Comparison of ENCODE assay signal across 33 cellular contexts in genomic region chr9:79709945-79710674, GRCh38.
"Had no signal": no experiment of that assay in that cellular context is flagged by ENCODE, and none has a peak within 500 bp of the region (broad histone marks: within the 10 kb centered on the region; RNA-seq: fewer than 3 reads in every experiment).

No MANE protein-coding gene starts in this region.

- H2AFZ ChIP-seq: hepatocyte, parathyroid adenoma had no signal

- H3K27me3 ChIP-seq: brain microvascular endothelial cell, hepatocyte, left lung, right atrium auricular region, uterus had no signal

- H3K27ac ChIP-seq: brain microvascular endothelial cell, epithelial cell of prostate, hepatocyte, left lung, lower lobe of right lung, parathyroid adenoma, psoas muscle, right atrium auricular region, SK-N-MC, thoracic aorta, uterus, VCaP had no signal

- H3K4me2 ChIP-seq: hepatocyte, smooth muscle cell had no signal

- H3K9me3 Mint-ChIP-seq: activated CD4-positive, alpha-beta memory T cell treated with anti-CD3 and anti-CD28 coated beads for 36 hours; activated naive CD4-positive, alpha-beta T cell treated with anti-CD3 and anti-CD28 coated beads for 36 hours; activated T-helper 1 cell treated with anti-CD3 and anti-CD28 coated beads, Interleukin-12 subunit alpha, Interleukin-12 subunit beta, Interleukin-2, Interleukin-4 antibody, amounts not matched to agents 30 ng/mL and 10 ng/mL and 1 ng/mL, durations not matched to agents 14 hours and 24 hours and 36 hours; nephron; stimulated activated naive B cell treated with anti-CD40 and anti-IgM and Interleukin-4, amounts not matched to agents 10 μg/mL and 1 μg/mL and 100 μg/mL, for 72 hours had no signal

- DNase-seq: activated CD4-positive, alpha-beta memory T cell treated with anti-CD3 and anti-CD28 coated beads for 36 hours; activated CD4-positive, alpha-beta T cell treated with anti-CD3 and anti-CD28 coated beads, Interleukin-2, amount 10 ng/mL, durations not matched to agents 24 days and 14 days; activated CD8-positive, alpha-beta memory T cell treated with anti-CD3 and anti-CD28 coated beads, Interleukin-2, amount 50 U/mL, for 4 hours; activated effector memory CD4-positive, alpha-beta T cell treated with anti-CD3 and anti-CD28 coated beads, Interleukin-2, amount 50 U/mL, for 16 hours; activated naive CD4-positive, alpha-beta T cell treated with anti-CD3 and anti-CD28 coated beads for 36 hours; activated T-cell treated with anti-CD3 and anti-CD28 coated beads, Interleukin-2, amount 50 U/mL, for 1 hour; amniotic stem cell; brain microvascular endothelial cell; central memory CD4-positive, alpha-beta T cell; dermis blood vessel endothelial cell; effector CD4-positive, alpha-beta T cell; kidney; left lung; lower lobe of right lung; occipital lobe; psoas muscle; stimulated activated CD4-positive, alpha-beta T cell treated with anti-CD3 and anti-CD28 coated beads, Interleukin-1b, Interleukin-23, amount 100 ng/mL, for 48 hours; stimulated activated CD4-positive, alpha-beta T cell treated with anti-CD3 and anti-CD28 coated beads, Interleukin-4, amount 100 ng/mL, for 4 hours; stimulated activated CD8-positive, alpha-beta memory T cell treated with anti-CD3 and anti-CD28 coated beads, Interleukin-4, amount 100 ng/mL, for 48 hours; stimulated activated naive B cell treated with anti-CD40 and anti-IgM and Interleukin-4, amounts not matched to agents 10 μg/mL and 1 μg/mL and 100 μg/mL, for 72 hours; trophoblast cell; uterus had no signal

- H3K4me1 Mint-ChIP-seq: nephron had no signal

- H3K27me3 Mint-ChIP-seq: activated CD4-positive, alpha-beta memory T cell treated with anti-CD3 and anti-CD28 coated beads for 36 hours; activated CD4-positive, alpha-beta T cell treated with anti-CD3 and anti-CD28 coated beads, Interleukin-2, amount 10 ng/mL, durations not matched to agents 24 days and 14 days; stimulated activated naive B cell treated with anti-CD40 and anti-IgM and Interleukin-4, amounts not matched to agents 10 μg/mL and 1 μg/mL and 100 μg/mL, for 72 hours had no signal

- H3K9me3 ChIP-seq: left lung, lower lobe of right lung, psoas muscle, right atrium auricular region, thoracic aorta, uterus had no signal

- H3K9ac ChIP-seq: parathyroid adenoma had no signal

- H3K4me3 Mint-ChIP-seq: activated CD4-positive, alpha-beta memory T cell treated with anti-CD3 and anti-CD28 coated beads for 36 hours; activated CD4-positive, alpha-beta T cell treated with anti-CD3 and anti-CD28 coated beads, Interleukin-2, amount 10 ng/mL, durations not matched to agents 24 days and 14 days; activated naive CD4-positive, alpha-beta T cell treated with anti-CD3 and anti-CD28 coated beads for 36 hours; activated T-helper 1 cell treated with anti-CD3 and anti-CD28 coated beads, Interleukin-12 subunit alpha, Interleukin-12 subunit beta, Interleukin-2, Interleukin-4 antibody, amounts not matched to agents 30 ng/mL and 10 ng/mL and 1 ng/mL, durations not matched to agents 14 hours and 24 hours and 36 hours; nephron; stimulated activated naive B cell treated with anti-CD40 and anti-IgM and Interleukin-4, amounts not matched to agents 10 μg/mL and 1 μg/mL and 100 μg/mL, for 72 hours had no signal

- H3K27ac Mint-ChIP-seq: activated CD4-positive, alpha-beta memory T cell treated with anti-CD3 and anti-CD28 coated beads for 36 hours; activated CD4-positive, alpha-beta T cell treated with anti-CD3 and anti-CD28 coated beads, Interleukin-2, amount 10 ng/mL, durations not matched to agents 24 days and 14 days; activated naive CD4-positive, alpha-beta T cell treated with anti-CD3 and anti-CD28 coated beads for 36 hours; activated T-helper 1 cell treated with anti-CD3 and anti-CD28 coated beads, Interleukin-12 subunit alpha, Interleukin-12 subunit beta, Interleukin-2, Interleukin-4 antibody, amounts not matched to agents 30 ng/mL and 10 ng/mL and 1 ng/mL, durations not matched to agents 14 hours and 24 hours and 36 hours; nephron; stimulated activated naive B cell treated with anti-CD40 and anti-IgM and Interleukin-4, amounts not matched to agents 10 μg/mL and 1 μg/mL and 100 μg/mL, for 72 hours had no signal

- H3K4me1 ChIP-seq: left lung, lower lobe of right lung, parathyroid adenoma, psoas muscle, right atrium auricular region, uterus had no signal

- H3K79me2 ChIP-seq: hepatocyte, parathyroid adenoma had no signal

- ATAC-seq: activated CD4-positive, CD25-positive, alpha-beta regulatory T cell treated with anti-CD3 and anti-CD28 coated beads, Interleukin-2, amount 50 U/mL, for 24 hours; left lung; lower lobe of right lung; psoas muscle; stimulated activated naive B cell treated with anti-CD40 and anti-IgM and Interleukin-4, amounts not matched to agents 10 μg/mL and 1 μg/mL and 100 μg/mL, for 72 hours had no signal
